25 cellular contexts compared by ENCODE assay signal in the genomic region with DNA sequence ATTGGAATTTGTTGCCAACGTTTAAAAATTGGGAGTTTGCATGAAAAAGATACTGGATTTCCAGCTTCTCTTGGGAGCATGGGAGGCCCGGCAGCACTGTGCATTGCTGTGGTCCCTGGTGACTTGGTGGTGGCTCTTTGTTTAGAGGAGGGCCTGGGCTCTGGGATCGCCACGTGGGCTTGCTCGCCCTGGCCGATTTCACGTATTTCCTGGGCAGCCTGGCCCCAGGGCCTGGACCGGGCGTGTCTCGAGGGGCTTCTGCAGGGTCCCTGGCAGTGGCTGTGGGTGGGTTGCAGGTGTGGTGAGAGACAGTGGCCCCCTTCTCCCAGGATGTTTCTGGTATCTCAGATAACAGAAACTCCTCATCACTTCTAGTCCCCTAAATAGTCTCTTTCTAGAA.
"Had no signal": no experiment of that assay in that cellular context is flagged by ENCODE, and none has a peak within 500 bp of the region (broad histone marks: within the 10 kb centered on the region; RNA-seq: fewer than 3 reads in every experiment).

No MANE protein-coding gene starts in this region.

- H3K9me3 ChIP-seq: stomach, suprapubic skin, testis, thoracic aorta, thyroid gland, tibial artery, tibial nerve, transverse colon, upper lobe of left lung, upper lobe of right lung, uterus, vagina had no signal

- DNase-seq: stimulated activated CD4-positive, alpha-beta T cell treated with anti-CD3 and anti-CD28 coated beads, Interleukin-2, amount 100 ng/mL, for 48 hours; stimulated activated CD4-positive, alpha-beta T cell treated with anti-CD3 and anti-CD28 coated beads, Interleukin-4, amount 100 ng/mL, for 1 hour; stimulated activated CD4-positive, alpha-beta T cell treated with anti-CD3 and anti-CD28 coated beads, Interleukin-4, amount 100 ng/mL, for 24 hours; stimulated activated CD4-positive, alpha-beta T cell treated with anti-CD3 and anti-CD28 coated beads, Interleukin-4, amount 100 ng/mL, for 4 hours; stimulated activated CD8-positive, alpha-beta memory T cell treated with anti-CD3 and anti-CD28 coated beads, Interleukin-4, amount 100 ng/mL, for 48 hours; stimulated activated naive B cell treated with anti-CD40 and anti-IgM and Interleukin-4, amounts not matched to agents 10 μg/mL and 1 μg/mL and 100 μg/mL, for 72 hours; stimulated activated naive CD4-positive, alpha-beta T cell; stimulated activated naive CD4-positive, alpha-beta T cell treated with Interleukin-2 at 50 U/mL for 16 hours; stimulated activated naive CD8-positive, alpha-beta T cell treated with anti-CD3 and anti-CD28 coated beads, Interleukin-15, amount 100 ng/mL, for 72 hours; stimulated activated naive CD8-positive, alpha-beta T cell treated with anti-CD3 and anti-CD28 coated beads, Interleukin-15, Interleukin-2, amounts not matched to agents 100 U/mL and 50 U/mL, for 24 hours; stomach; substantia nigra; testis; thyroid gland; tibial artery; transverse colon; trophoblast cell; upper lobe of left lung; upper lobe of right lung; uterus had no signal

- H3K27ac ChIP-seq: stomach, suprapubic skin, testis, thoracic aorta, thyroid gland, tibial artery, tibial nerve, upper lobe of left lung, upper lobe of right lung, uterus, vagina had no signal

- H3K27me3 ChIP-seq: suprapubic skin, testis, thyroid gland, transverse colon, upper lobe of left lung, upper lobe of right lung, uterus, vagina had no signal

- H3K36me3 ChIP-seq: stomach, suprapubic skin, thoracic aorta, thyroid gland, tibial artery, tibial nerve, transverse colon, upper lobe of right lung, uterus, vagina had no signal

- FAIRE-seq: urothelium cell line had no signal

- H3K4me3 ChIP-seq: stomach, suprapubic skin, testis, thoracic aorta, thyroid gland, tibial artery, tibial nerve, transverse colon, upper lobe of left lung, upper lobe of right lung, uterus, vagina had no signal

- H3K4me1 ChIP-seq: stomach, suprapubic skin, testis, thyroid gland, tibial artery, tibial nerve, upper lobe of left lung, upper lobe of right lung, uterus, vagina had no signal
